ENCODE assay signal across 8 cellular contexts in the genomic region with DNA sequence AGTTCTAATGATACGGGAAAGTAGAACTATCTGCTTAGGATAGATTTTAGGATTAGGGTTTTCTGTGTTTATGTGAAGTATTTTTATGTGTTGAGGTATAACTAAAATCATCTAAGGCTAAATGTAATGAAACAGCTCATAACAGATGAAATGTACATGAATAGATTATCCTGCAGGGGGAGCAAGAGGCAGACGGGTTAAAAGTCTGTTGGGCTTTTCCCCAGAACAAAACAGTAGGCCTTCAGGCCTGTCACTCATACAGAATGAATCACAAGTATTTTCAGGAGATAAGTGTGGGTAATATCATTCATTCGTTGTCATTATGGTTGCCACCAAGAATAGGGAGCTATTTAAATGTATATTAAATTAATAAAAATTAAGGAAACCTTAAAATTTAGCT.
DNase-seq lines count a peak whose midpoint lies in the region; ATAC-seq, FAIRE-seq and TF ChIP-seq lines count a peak whose summit lies in the region.

No MANE protein-coding gene starts in this region.

- dilution Hi-C loops in mammary epithelial cell (cut with HindIII; ENCODE audit: low sequenced_read_pairs) = no loop called here

- H3K27me3 ChIP-seq in Peyer's patch (no peaks in the 10 kb centered on the region), mammary epithelial cell (ENCODE audit: insufficient read depth, low read length) (no peaks in the 10 kb centered on the region), HepG2 (ENCODE audit: control insufficient read depth in 1 of 2, insufficient read depth in 2 of 2, low read length in 2 of 2) (no peaks in the 10 kb centered on the region), thoracic aorta (replicated peaks; ENCODE audit: insufficient read depth) (no peaks in the 10 kb centered on the region)

- ATAC-seq in HG02981 (IDR thresholded peaks at IDR 0.05; ENCODE audit: unreplicated experiment) = peak; percentile 67
- ATAC-seq in HepG2 = peak; percentile 73
- ATAC-seq in thoracic aorta (ENCODE audit: insufficient number of reproducible peaks, low FRiP score, low read depth) = no peak

- no peak overlapping the region for H3K4me2 ChIP-seq in mammary epithelial cell (ENCODE audit: insufficient read depth, low read depth, low read length)
- no peak overlapping the region for H3K4me2 ChIP-seq in HepG2 (ENCODE audit: low read depth, low read length)

- no peak for FAIRE-seq in HepG2 (lab: Jason Lieb, UNC)

- no peak for TF ChIP-seq EP300 in HepG2 (IDR thresholded peaks at IDR 0.05; ENCODE audit: low read depth in 2 of 2, low read length in 2 of 2)
- no peak for TF ChIP-seq EP300 in HepG2 (CRISPR knock-in tag; IDR thresholded peaks at IDR 0.05; ENCODE audit: borderline replicate concordance)

- H3K27ac ChIP-seq in Peyer's patch (no peak overlapping the region), mammary epithelial cell (ENCODE audit: insufficient read depth, low read depth, low read length) (no peak overlapping the region), HepG2 (ENCODE audit: extremely low read length, insufficient read depth, low read length) (no peak overlapping the region), thoracic aorta (no peak overlapping the region)

- peak; percentile 59 for TF ChIP-seq RAD21 in HepG2 (CRISPR knock-in tag; IDR thresholded peaks at IDR 0.05)

- TF ChIP-seq CTCF in Peyer's patch (IDR thresholded peaks at IDR 0.05) = peak; percentile 12 to 70 (median 54)
- TF ChIP-seq CTCF in mammary epithelial cell (conservative IDR thresholded peaks at IDR 0.05 in 1 of 2, IDR thresholded peaks at IDR 0.05 in 1 of 2; ENCODE audit: extremely low read depth in 1 of 2, insufficient read depth in 1 of 2, low read depth in 1 of 2, low read length in 2 of 2) = peak; percentile 67 to 74
- TF ChIP-seq CTCF in HepG2 (CRISPR knock-in tag; IDR thresholded peaks at IDR 0.05) = peak; percentile 68
- TF ChIP-seq CTCF in thoracic aorta (IDR thresholded peaks at IDR 0.05) = peak; percentile 50

- peak; percentile 8 for DNase-seq in NCI-H2171 treated with DMSO at 0.1 percent for 48 hours (lab: John Stamatoyannopoulos, UW)
- no peak for DNase-seq in NCI-H2171 (lab: John Stamatoyannopoulos, UW)
- no peak for DNase-seq in Peyer's patch
- peak; percentile 57 for DNase-seq in mammary epithelial cell
- peak; percentile 60 for DNase-seq in HepG2 (ENCODE audit: low spot score)
- no peak for DNase-seq in thoracic aorta (ENCODE audit: low spot score)
- no peak for DNase-seq in NCI-H1436 treated with DMSO at 0.1 percent for 48 hours (lab: John Stamatoyannopoulos, UW)

- H3K9ac ChIP-seq in mammary epithelial cell (ENCODE audit: insufficient read depth, low read length) = no peak overlapping the region
- no peak overlapping the region for H3K9ac ChIP-seq in HepG2 (ENCODE audit: insufficient read depth, low read depth, low read length)

- WGBS in mammary epithelial cell (ENCODE audit: low coverage, missing lambda C conversion rate) = 28% methylated on average over 3 of the region's 3 CpGs
- whole genome bisulfite sequencing in HepG2 (ENCODE audit: low lambda C conversion rate) = 45% methylated on average over 3 of the region's 3 CpGs

- no TSS peak for BruUV-seq in mammary epithelial cell (replicated peaks; lab: Mats Ljungman, UMichigan)
- BruUV-seq in HepG2 (replicated peaks; lab: Mats Ljungman, UMichigan) = no TSS peak

- in situ Hi-C loops in mammary epithelial cell (cut with MboI; ENCODE audit: low sequenced_read_pairs in 2 of 2) (loop anchor here in 1 of 2 donors (10.0 kb wide), 1 partner anchor 101 kb away; no protein-coding TSS in a partner anchor), HepG2 (cut with HindIII; ENCODE audit: extremely low pct_ligation_motif_present, low pct_unique_long_range_greater_than_20kb) (loop anchor here (10.0 kb wide), 1 partner anchor 351 kb away; no protein-coding TSS in a partner anchor)

- H3K79me2 ChIP-seq in mammary epithelial cell (ENCODE audit: insufficient read depth, low read length) (peaks cover 48% of the 10 kb centered on the region), HepG2 (ENCODE audit: insufficient read depth, low read length) (no peaks in the 10 kb centered on the region)

- CTCF ChIA-PET in mammary epithelial cell (lab: Charles Lee; ENCODE audit: low non-redundant PET) = interaction anchor here (0.5 to 1.3 kb wide), 9 partner anchors 14 to 367 kb away, joined by 3 to 19 read pairs (median 5); no protein-coding TSS in a partner anchor
- CTCF ChIA-PET in HepG2 (lab: Yijun Ruan, JAX; ENCODE audit: low intra/inter-chr PET ratio, low total read pairs) = interaction anchor here (0.9 to 1.6 kb wide), 5 partner anchors 100 to 566 kb away, joined by 3 to 10 read pairs (median 6); partner anchors contain the start of gene IL18R1

- peaks cover 0 to 24% (median 0%) of the 10 kb centered on the region in 3 donors for H3K36me3 ChIP-seq in Peyer's patch
- peaks cover 39% of the 10 kb centered on the region for H3K36me3 ChIP-seq in mammary epithelial cell (ENCODE audit: insufficient read depth, low read length)
- H3K36me3 ChIP-seq in HepG2 (replicated peaks in 1 of 2; ENCODE audit: control insufficient read depth in 1 of 2, insufficient read depth in 2 of 2, low read length in 2 of 2) = peaks cover 27 to 84% of the 10 kb centered on the region in 2 experiments
- peaks cover 19% of the 10 kb centered on the region for H3K36me3 ChIP-seq in thoracic aorta

- H3K4me3 ChIP-seq in Peyer's patch = no peak overlapping the region
- H3K4me3 ChIP-seq in mammary epithelial cell (replicated peaks in 1 of 3; ENCODE audit: insufficient read depth in 1 of 3, low read depth in 2 of 3, low read length in 3 of 3) = no peak overlapping the region
- no peak overlapping the region for H3K4me3 ChIP-seq in HepG2 (replicated peaks in 1 of 3; ENCODE audit: insufficient read depth in 1 of 3, low read depth in 2 of 3, low read length in 3 of 3)
- H3K4me3 ChIP-seq in thoracic aorta = no peak overlapping the region

- H3K4me1 ChIP-seq in Peyer's patch (no peaks in the 10 kb centered on the region), mammary epithelial cell (ENCODE audit: insufficient read depth, low read length) (peaks cover 22% of the 10 kb centered on the region), HepG2 (ENCODE audit: insufficient read depth, low read length) (no peaks in the 10 kb centered on the region), thoracic aorta (ENCODE audit: control insufficient read depth in 1 of 2, low read depth in 2 of 2) (peaks cover 10 to 24% of the 10 kb centered on the region in 2 donors)

- POLR2A ChIA-PET in HepG2 (lab: Yijun Ruan, JAX) = interaction anchor here (0.8 kb wide), 1 partner anchor 78 kb away, joined by 3 read pairs; no protein-coding TSS in a partner anchor

- intact Hi-C loops in mammary epithelial cell (cut with micrococcal nuclease) = loop anchor here (1.0 to 5.0 kb wide), 6 partner anchors 100 to 563 kb away; no protein-coding TSS in a partner anchor
- intact Hi-C loops in HepG2 (cut with micrococcal nuclease; ENCODE audit: unreplicated experiment) = loop anchor here (1.0 to 10.0 kb wide), 5 partner anchors 77 to 568 kb away; partner anchors contain the start of gene IL18R1

- TF ChIP-seq POLR2A in Peyer's patch (IDR thresholded peaks at IDR 0.05) = no peak
- no peak for TF ChIP-seq POLR2A in HepG2 (IDR thresholded peaks at IDR 0.05; ENCODE audit: insufficient read depth in 1 of 2, low read depth in 2 of 2, low read length in 2 of 2)

- H3K9me3 ChIP-seq in Peyer's patch = no peaks in the 10 kb centered on the region
- H3K9me3 ChIP-seq in mammary epithelial cell (replicated peaks; ENCODE audit: insufficient read depth, low read length) = no peaks in the 10 kb centered on the region
- H3K9me3 ChIP-seq in HepG2 (ENCODE audit: low read length) = no peaks in the 10 kb centered on the region
- H3K9me3 ChIP-seq in thoracic aorta = no peaks in the 10 kb centered on the region

- no peak overlapping the region for H2AFZ ChIP-seq in mammary epithelial cell (ENCODE audit: low read depth, low read length)
- H2AFZ ChIP-seq in HepG2 (ENCODE audit: low read length) = no peak overlapping the region

- H4K20me1 ChIP-seq in mammary epithelial cell (ENCODE audit: insufficient read depth, low read length) (no peaks in the 10 kb centered on the region), HepG2 (ENCODE audit: insufficient read depth, low read length) (peaks cover 7% of the 10 kb centered on the region)

TF ChIP-seq in HepG2, 621 proteins besides CTCF, POLR2A, EP300 and RAD21 (continues in another document):
- TF ChIP-seq SOX5 (CRISPR knock-in tag; IDR thresholded peaks at IDR 0.05; ENCODE audit: borderline replicate concordance) = no peak
- no peak for TF ChIP-seq ZFP37 (CRISPR knock-in tag; IDR thresholded peaks at IDR 0.05; ENCODE audit: borderline replicate concordance)
- TF ChIP-seq ZNF510 (CRISPR knock-in tag; IDR thresholded peaks at IDR 0.05; ENCODE audit: low read depth) = no peak
- TF ChIP-seq GZF1 (CRISPR knock-in tag; IDR thresholded peaks at IDR 0.05) = no peak
- TF ChIP-seq ZNF10 (CRISPR knock-in tag; IDR thresholded peaks at IDR 0.05; ENCODE audit: borderline replicate concordance, low read depth) = no peak
- TF ChIP-seq CAMTA2 (CRISPR knock-in tag; IDR thresholded peaks at IDR 0.05; ENCODE audit: borderline replicate concordance) = no peak
- no peak for TF ChIP-seq ATRX (CRISPR knock-in tag; IDR thresholded peaks at IDR 0.05; ENCODE audit: borderline replicate concordance)
- TF ChIP-seq, protein P1, sequence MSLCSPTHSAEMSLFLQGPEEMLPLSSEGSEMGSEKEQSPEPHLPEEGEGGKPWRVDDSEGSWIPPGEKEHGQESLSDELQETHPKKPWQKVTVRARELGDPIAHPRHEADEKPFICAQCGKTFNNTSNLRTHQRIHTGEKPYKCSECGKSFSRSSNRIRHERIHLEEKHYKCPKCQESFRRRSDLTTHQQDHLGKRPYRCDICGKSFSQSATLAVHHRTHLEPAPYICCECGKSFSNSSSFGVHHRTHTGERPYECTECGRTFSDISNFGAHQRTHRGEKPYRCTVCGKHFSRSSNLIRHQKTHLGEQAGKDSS (CRISPR knock-in tag; IDR thresholded peaks at IDR 0.05; ENCODE audit: borderline replicate concordance, low read depth) = no peak
- TF ChIP-seq ZNF652 (CRISPR knock-in tag; IDR thresholded peaks at IDR 0.05; ENCODE audit: borderline replicate concordance, low read depth) = peak; percentile 13; the same call in 1 of the 2 replicates
- no peak for TF ChIP-seq SAFB2 (CRISPR knock-in tag; IDR thresholded peaks at IDR 0.05; ENCODE audit: borderline replicate concordance, low read depth)
- TF ChIP-seq SP5 (CRISPR knock-in tag; IDR thresholded peaks at IDR 0.05; ENCODE audit: borderline replicate concordance, low read depth) = no peak
- TF ChIP-seq ZNF24 (IDR thresholded peaks at IDR 0.05) = peak; percentile 24; the same call in 1 of the 2 replicates
- TF ChIP-seq NAIF1 (CRISPR knock-in tag; IDR thresholded peaks at IDR 0.05; ENCODE audit: borderline replicate concordance) = no peak
- peak; percentile 71 for TF ChIP-seq STAG1 (CRISPR knock-in tag; IDR thresholded peaks at IDR 0.05)
- no peak for TF ChIP-seq JUNB (CRISPR knock-in tag; IDR thresholded peaks at IDR 0.05; ENCODE audit: borderline replicate concordance)
- TF ChIP-seq SMC3 (IDR thresholded peaks at IDR 0.05; ENCODE audit: low read length) = peak; percentile 85

Comparison
In these comparisons a context has a peak if more than half of its experiments do, and no peak if none do; other contexts are left out.
1. DNase-seq: peak in NCI-H2171 treated with DMSO at 0.1 percent for 48 hours (single experiment), mammary epithelial cell (single experiment) and HepG2 (single experiment); none in NCI-H2171 (single experiment), Peyer's patch (0 of 3), thoracic aorta (single experiment) and NCI-H1436 treated with DMSO at 0.1 percent for 48 hours (single experiment).
2. Peak in every context shown above with its lines, with median percentiles within 50 percentile points of each other: CTCF ChIP-seq.